16 cellular contexts compared by ENCODE assay signal in the genomic region with DNA sequence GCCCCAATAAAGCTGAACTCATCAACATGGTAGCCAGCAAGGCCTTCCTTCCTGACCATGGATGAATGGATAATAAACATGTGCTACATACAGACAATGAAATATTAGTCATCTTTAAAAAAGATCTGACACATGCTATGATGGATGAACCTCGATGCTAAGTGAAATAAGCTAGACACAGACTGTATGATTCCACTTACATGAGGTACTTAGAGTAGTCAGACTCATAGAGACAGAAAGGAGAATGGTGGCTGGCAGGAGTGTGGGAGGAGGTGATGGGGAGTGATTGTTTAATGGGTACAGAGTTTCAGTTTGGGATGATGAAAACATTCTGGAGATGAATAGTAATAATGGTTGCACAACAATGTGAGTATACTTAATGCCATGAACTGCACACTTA.
DNase-seq lines count a peak whose midpoint lies in the region; ATAC-seq lines count a peak whose summit lies in the region.
"Had no signal": no experiment of that assay in that cellular context is flagged by ENCODE, and none has a peak within 500 bp of the region (broad histone marks: within the 10 kb centered on the region; RNA-seq: fewer than 3 reads in every experiment).

No MANE protein-coding gene starts in this region.

- DNase-seq in activated CD4-positive, alpha-beta T cell treated with anti-CD3 and anti-CD28 coated beads for 48 hours: peak; percentile 20
- no peak for DNase-seq in activated CD4-positive, alpha-beta T cell treated with anti-CD3 and anti-CD28 coated beads, Interleukin-2, amount 50 U/mL, for 48 hours
- DNase-seq in stimulated activated CD4-positive, alpha-beta T cell treated with anti-CD3 and anti-CD28 coated beads, Interleukin-15, amount 100 ng/mL, for 24 hours: peak; percentile 9
- no peak for DNase-seq in stimulated activated CD4-positive, alpha-beta T cell treated with anti-CD3 and anti-CD28 coated beads, Interleukin-2, amount 100 ng/mL, for 24 hours
- DNase-seq in amniotic epithelial cell (ENCODE audit: low read depth): peak; percentile 16
- DNase-seq: 8988T; CD4-positive, alpha-beta memory T cell; DMS153; DMS79; GDM1; GOT3; H7; HFFc6 had no signal

- ATAC-seq in HG02852 (IDR thresholded peaks at IDR 0.05; ENCODE audit: unreplicated experiment): no peak
- no peak for ATAC-seq in GM19035 (IDR thresholded peaks at IDR 0.05; ENCODE audit: unreplicated experiment)
- ATAC-seq: HCT116 had no signal

Comparison
In these comparisons a context has a peak if more than half of its experiments do, and no peak if none do; other contexts are left out.
1. DNase-seq: peak in activated CD4-positive, alpha-beta T cell treated with anti-CD3 and anti-CD28 coated beads for 48 hours (single experiment), stimulated activated CD4-positive, alpha-beta T cell treated with anti-CD3 and anti-CD28 coated beads, Interleukin-15, amount 100 ng/mL, for 24 hours (single experiment) and amniotic epithelial cell (single experiment); none in activated CD4-positive, alpha-beta T cell treated with anti-CD3 and anti-CD28 coated beads, Interleukin-2, amount 50 U/mL, for 48 hours (0 of 2) and stimulated activated CD4-positive, alpha-beta T cell treated with anti-CD3 and anti-CD28 coated beads, Interleukin-2, amount 100 ng/mL, for 24 hours (0 of 2).